ENCODE assay signal across 7 cellular contexts in genomic region chr2:107751936-107752335, GRCh38.
"Had no signal": no experiment of that assay in that cellular context is flagged by ENCODE, and none has a peak within 500 bp of the region (broad histone marks: within the 10 kb centered on the region; RNA-seq: fewer than 3 reads in every experiment).

No MANE protein-coding gene starts in this region.

- DNase-seq: IMR-90, KBM-7, KG1 had no signal

- H3K4me3 ChIP-seq: K562 had no signal

- H3K27ac ChIP-seq: HL-60, KMS-11 had no signal

- H3K9ac ChIP-seq: KMS-11 had no signal

- H3K4me2 ChIP-seq: KMS-11 had no signal

- ATAC-seq: HepG2, K562 had no signal
